Comparison of ENCODE assay signal across 1 cellular context in genomic region chr2:169822785-169823392, GRCh38.
TF ChIP-seq lines count a peak whose summit lies in the region.

No MANE protein-coding gene starts in this region.

TF ChIP-seq in endothelial cell of umbilical vein, 7 proteins besides CTCF, POLR2A, EP300 and RAD21 (continued from another document):
- TF ChIP-seq FOS (IDR thresholded peaks at IDR 0.05; ENCODE audit: borderline replicate concordance, insufficient read depth, low read length) (no peak), GATA2 (IDR thresholded peaks at IDR 0.05; ENCODE audit: insufficient read depth, insufficient read length, low read depth, low read length) (no peak), EZH2 (IDR thresholded peaks at IDR 0.05; ENCODE audit: borderline replicate concordance, low read depth, low read length, severe bottlenecking) (no peak), POLR2AphosphoS5 (IDR thresholded peaks at IDR 0.05; ENCODE audit: insufficient read depth, low read depth, low read length) (no peak), MYC (IDR thresholded peaks at IDR 0.05; ENCODE audit: low read depth, low read length) (no peak), JUN (IDR thresholded peaks at IDR 0.05; ENCODE audit: borderline replicate concordance, insufficient read depth, insufficient read length, low read depth) (no peak)
